ENCODE assay signal across 1 cellular context in genomic region chr14:61562321-61563161, GRCh38.
TF ChIP-seq lines count a peak whose summit lies in the region.

No MANE protein-coding gene starts in this region.

TF ChIP-seq in HepG2, 621 proteins besides CTCF, POLR2A, EP300 and RAD21 (continued from another document and continues in another):
- TF ChIP-seq ARID5B (CRISPR knock-in tag; IDR thresholded peaks at IDR 0.05) (peak; percentile 82), MTF1 (CRISPR knock-in tag; IDR thresholded peaks at IDR 0.05) (no peak), ZNF329 (CRISPR knock-in tag; IDR thresholded peaks at IDR 0.05; ENCODE audit: low read depth) (no peak), U2AF2 (IDR thresholded peaks at IDR 0.05; ENCODE audit: low read depth, low read length) (no peak), SOX5 (CRISPR knock-in tag; IDR thresholded peaks at IDR 0.05; ENCODE audit: borderline replicate concordance) (peak; percentile 62; the same call in 1 of the 2 replicates), TERF1 (CRISPR knock-in tag; IDR thresholded peaks at IDR 0.05) (no peak), KMT2A (CRISPR knock-in tag; IDR thresholded peaks at IDR 0.05) (no peak), ZNF784 (CRISPR knock-in tag; IDR thresholded peaks at IDR 0.05; ENCODE audit: borderline replicate concordance) (no peak), BHLHE40 (IDR thresholded peaks at IDR 0.05; ENCODE audit: low read length) (no peak), ZNF225 (CRISPR knock-in tag; IDR thresholded peaks at IDR 0.05) (no peak), ZNF276 (CRISPR knock-in tag; IDR thresholded peaks at IDR 0.05; ENCODE audit: low read depth) (no peak), ZEB1 (IDR thresholded peaks at IDR 0.05; ENCODE audit: insufficient replicate concordance, low read depth) (no peak), SAP130 (CRISPR knock-in tag; IDR thresholded peaks at IDR 0.05; ENCODE audit: low read depth) (peak; percentile 76), ADNP (CRISPR knock-in tag; IDR thresholded peaks at IDR 0.05) (no peak), ELF3 (CRISPR knock-in tag; IDR thresholded peaks at IDR 0.05) (peak; percentile 70), THRA (CRISPR knock-in tag; IDR thresholded peaks at IDR 0.05; ENCODE audit: borderline replicate concordance) (0 out of 2 replicates have a peak, but pooled peaks have one; percentile 51), HDAC2 (CRISPR knock-in tag; IDR thresholded peaks at IDR 0.05) (peak; percentile 43; the same call in 1 of the 2 replicates), ZNF484 (CRISPR knock-in tag; IDR thresholded peaks at IDR 0.05; ENCODE audit: borderline replicate concordance, low read depth) (no peak), ZNF687 (CRISPR knock-in tag; IDR thresholded peaks at IDR 0.05) (no peak; the same call in 1 of the 2 replicates), ZFP41 (CRISPR knock-in tag; IDR thresholded peaks at IDR 0.05; ENCODE audit: borderline replicate concordance) (no peak), MTA1 (CRISPR knock-in tag; IDR thresholded peaks at IDR 0.05; ENCODE audit: borderline replicate concordance) (no peak), HOXD1 (CRISPR knock-in tag; IDR thresholded peaks at IDR 0.05) (no peak), NCOR1 (IDR thresholded peaks at IDR 0.05; ENCODE audit: borderline replicate concordance, low read length) (no peak), ZKSCAN8 (CRISPR knock-in tag; IDR thresholded peaks at IDR 0.05; ENCODE audit: borderline replicate concordance) (peak; percentile 78; the same call in 1 of the 2 replicates), MAFF (IDR thresholded peaks at IDR 0.05; ENCODE audit: low read depth, low read length) (peak; percentile 90), REXO4 (CRISPR knock-in tag; IDR thresholded peaks at IDR 0.05; ENCODE audit: borderline replicate concordance) (no peak), ZNF530 (CRISPR knock-in tag; IDR thresholded peaks at IDR 0.05; ENCODE audit: low read depth) (no peak), ZNF354B (CRISPR knock-in tag; IDR thresholded peaks at IDR 0.05) (no peak), FOSL2 (CRISPR knock-in tag; IDR thresholded peaks at IDR 0.05) (peak; percentile 95), PRDM4 (CRISPR knock-in tag; IDR thresholded peaks at IDR 0.05; ENCODE audit: borderline replicate concordance) (no peak), ARID2 (CRISPR knock-in tag; IDR thresholded peaks at IDR 0.05; ENCODE audit: borderline replicate concordance) (no peak), ZNF441 (CRISPR knock-in tag; IDR thresholded peaks at IDR 0.05; ENCODE audit: borderline replicate concordance) (peak; percentile 57; the same call in 1 of the 2 replicates), IRX3 (CRISPR knock-in tag; IDR thresholded peaks at IDR 0.05; ENCODE audit: borderline replicate concordance, low read depth) (no peak), SIX4 (CRISPR knock-in tag; IDR thresholded peaks at IDR 0.05) (0 out of 2 replicates have a peak, but pooled peaks have one; percentile 24), CEBPG (CRISPR knock-in tag; IDR thresholded peaks at IDR 0.05) (peak; percentile 58), TBX2 (CRISPR knock-in tag; IDR thresholded peaks at IDR 0.05; ENCODE audit: borderline replicate concordance) (0 out of 2 replicates have a peak, but pooled peaks have one; percentile 18), KDM2A (CRISPR knock-in tag; IDR thresholded peaks at IDR 0.05; ENCODE audit: borderline replicate concordance, low read depth) (no peak), NFE2L2 (IDR thresholded peaks at IDR 0.05; ENCODE audit: low read length) (peak; percentile 53; the same call in 1 of the 2 replicates), ERF (CRISPR knock-in tag; IDR thresholded peaks at IDR 0.05) (no peak), HNF1B (CRISPR knock-in tag; IDR thresholded peaks at IDR 0.05) (peak; percentile 49; the same call in 1 of the 2 replicates), E2F5 (CRISPR knock-in tag; conservative IDR thresholded peaks at IDR 0.05) (no peak), NRL (CRISPR knock-in tag; IDR thresholded peaks at IDR 0.05; ENCODE audit: borderline replicate concordance) (no peak), BRF2 (CRISPR knock-in tag; IDR thresholded peaks at IDR 0.05) (no peak), ZNF12 (CRISPR knock-in tag; IDR thresholded peaks at IDR 0.05) (no peak)
